14 cellular contexts compared by ENCODE assay signal in genomic region chr4:71189471-71189870, GRCh38.
DNase-seq lines count a peak whose midpoint lies in the region; ATAC-seq and TF ChIP-seq lines count a peak whose summit lies in the region.
"Had no signal": no experiment of that assay in that cellular context is flagged by ENCODE, and none has a peak within 500 bp of the region (broad histone marks: within the 10 kb centered on the region; RNA-seq: fewer than 3 reads in every experiment).

No MANE protein-coding gene starts in this region.

- H3K4me3 ChIP-seq in adipocyte (ENCODE audit: low read length): no peak overlapping the region
- H3K4me3 ChIP-seq in skeletal muscle cell (ENCODE audit: low read depth, low read length): no peak overlapping the region
- H3K4me3 ChIP-seq in right lobe of liver: no peak overlapping the region
- H3K4me3 ChIP-seq: suprapubic skin had no signal

- DNase-seq in ELR (ENCODE audit: low read depth) (peak; percentile 87), adipocyte (ENCODE audit: low read depth) (peak; percentile 83), iris pigment epithelial cell (ENCODE audit: low read depth) (peak; percentile 53), skeletal muscle cell (ENCODE audit: low read depth) (peak; percentile 25), NCI-H1930 (lab: John Stamatoyannopoulos, UW) (no peak), right lobe of liver (no peak)
- DNase-seq: activated CD8-positive, alpha-beta memory T cell treated with anti-CD3 and anti-CD28 coated beads, Interleukin-2, amount 50 U/mL, for 4 hours; activated naive CD8-positive, alpha-beta T cell treated with anti-CD3 and anti-CD28 coated beads for 36 hours; midbrain; NCI-H446; Right ventricle myocardium superior had no signal

- H3K9ac ChIP-seq in adipocyte (ENCODE audit: low read length): no peak overlapping the region

- no peak overlapping the region for H3K27ac ChIP-seq in right lobe of liver
- H3K27ac ChIP-seq: epithelial cell of prostate, suprapubic skin had no signal

- no peak for TF ChIP-seq POLR2A in right lobe of liver (IDR thresholded peaks at IDR 0.05)

- no peaks in the 10 kb centered on the region for H3K27me3 ChIP-seq in adipocyte (replicated peaks; ENCODE audit: control insufficient read depth, insufficient read depth, low read length)
- H3K27me3 ChIP-seq in right lobe of liver: no peaks in the 10 kb centered on the region

- no peak for TF ChIP-seq CTCF in right lobe of liver (IDR thresholded peaks at IDR 0.05)

- H3K9me3 ChIP-seq in adipocyte (ENCODE audit: control insufficient read depth, low read length) (no peaks in the 10 kb centered on the region), right lobe of liver (no peaks in the 10 kb centered on the region)
- H3K9me3 ChIP-seq: suprapubic skin had no signal

- H3K36me3 ChIP-seq in adipocyte (ENCODE audit: control insufficient read depth, insufficient read depth, low read length, severe bottlenecking) (no peaks in the 10 kb centered on the region), right lobe of liver (no peaks in the 10 kb centered on the region)
- H3K36me3 ChIP-seq: suprapubic skin had no signal

- no peak for ATAC-seq in right lobe of liver
- no peak for ATAC-seq in GM18870 (IDR thresholded peaks at IDR 0.05; ENCODE audit: unreplicated experiment)

- WGBS in right lobe of liver (ENCODE audit: insufficient coverage, low coverage, low lambda C conversion rate, missing lambda C conversion rate): 69% methylated on average over 6 of the region's 6 CpGs

- intact Hi-C loops in right lobe of liver (cut with DNase I): no loop called here

- H3K4me1 ChIP-seq in adipocyte (ENCODE audit: control insufficient read depth, insufficient read depth, low read length) (peaks cover 9% of the 10 kb centered on the region), right lobe of liver (peaks cover 0 to 9% (median 0%) of the 10 kb centered on the region in 4 donors)

Comparison
In these comparisons a context has a peak if more than half of its experiments do, and no peak if none do; other contexts are left out.
1. DNase-seq: peak in ELR (single experiment), adipocyte (single experiment), iris pigment epithelial cell (single experiment) and skeletal muscle cell (single experiment); none in NCI-H1930 (0 of 2) and right lobe of liver (0 of 3).